In genomic region chr1:201403359-201403758, GRCh38 we compare ENCODE assay signal across 1 cellular context.
TF ChIP-seq lines count a peak whose summit lies in the region.

No MANE protein-coding gene starts in this region.

TF ChIP-seq in GM12878, 131 proteins besides CTCF, POLR2A, EP300 and RAD21 (continued from another document):
- no peak for TF ChIP-seq USF1 (IDR thresholded peaks at IDR 0.05; ENCODE audit: borderline replicate concordance, extremely low read length, insufficient read depth, low read depth, low read length)
TF ChIP-seq in GM12878: peak in this region for 2.
